Comparison of ENCODE assay signal across 35 cellular contexts in genomic region chr1:82874041-82874440, GRCh38.
A peak's percentile ranks its signal among the peaks of the same experiment; 100 is the strongest.
DNase-seq lines count a peak whose midpoint lies in the region; ATAC-seq, FAIRE-seq and TF ChIP-seq lines count a peak whose summit lies in the region.
"Had no signal": no experiment of that assay in that cellular context is flagged by ENCODE, and none has a peak within 500 bp of the region (broad histone marks: within the 10 kb centered on the region; RNA-seq: fewer than 3 reads in every experiment).

No MANE protein-coding gene starts in this region.

- no peak for TF ChIP-seq POLR2A in H1 (IDR thresholded peaks at IDR 0.05; ENCODE audit: control extremely low read depth in 1 of 2, low read depth in 2 of 2, low read length in 2 of 2)
- no peak for TF ChIP-seq POLR2A in stomach (IDR thresholded peaks at IDR 0.05)

- intact Hi-C loops in stomach (cut with DNase I; ENCODE audit: low total_unique reads): no loop called here

- H3K27me3 ChIP-seq in H1 (replicated peaks in 1 of 4; ENCODE audit: control insufficient read depth in 3 of 4, extremely low read depth in 1 of 4, insufficient read depth in 3 of 4, low read length in 3 of 4) (peaks cover 0 to 1% (median 0%) of the 10 kb centered on the region in 4 experiments; a peak in 1 of 7 replicates), trophoblast cell (ENCODE audit: insufficient read depth, low read length) (no peaks in the 10 kb centered on the region), stomach (no peaks in the 10 kb centered on the region)
- H3K27me3 ChIP-seq: BE2C; BLaER1; BLaER1 treated with 17β-estradiol and CSF1 and Interleukin-3, amounts not matched to agents 10 nM and 100 nM had no signal

- FAIRE-seq in H1 (lab: Jason Lieb, UNC): no peak
- FAIRE-seq: A204.1, A549, D721Med had no signal

- no peak for TF ChIP-seq RAD21 in H1 (IDR thresholded peaks at IDR 0.05 in 1 of 2, conservative IDR thresholded peaks at IDR 0.05 in 1 of 2; ENCODE audit: low read depth in 2 of 2, low read length in 2 of 2)

- H3K4me2 ChIP-seq in H1 (ENCODE audit: insufficient read depth in 1 of 2, low read depth in 2 of 2, low read length in 2 of 2): no peak overlapping the region
- no peak overlapping the region for H3K4me2 ChIP-seq in trophoblast cell (ENCODE audit: low read length)
- H3K4me2 ChIP-seq: A549; BLaER1; BLaER1 treated with 17β-estradiol and CSF1 and Interleukin-3, amounts not matched to agents 10 nM and 100 nM had no signal

- no peak overlapping the region for H3K27ac ChIP-seq in H1 (ENCODE audit: low read depth, low read length)
- no peak overlapping the region for H3K27ac ChIP-seq in trophoblast cell (ENCODE audit: low read depth, low read length)
- H3K27ac ChIP-seq in stomach: no peak overlapping the region
- H3K27ac ChIP-seq: 22Rv1; A549; BLaER1; BLaER1 treated with 17β-estradiol and CSF1 and Interleukin-3, amounts not matched to agents 10 nM and 100 nM; C4-2B had no signal

- H3K36me3 ChIP-seq in H1 (ENCODE audit: control insufficient read depth in 2 of 4, insufficient read depth in 4 of 4, low read length in 3 of 4) (no peaks in the 10 kb centered on the region), trophoblast cell (ENCODE audit: control insufficient read depth in 1 of 2, insufficient read depth in 2 of 2, low read length in 2 of 2) (no peaks in the 10 kb centered on the region), stomach (no peaks in the 10 kb centered on the region)
- H3K36me3 ChIP-seq: BE2C; BLaER1; BLaER1 treated with 17β-estradiol and CSF1 and Interleukin-3, amounts not matched to agents 10 nM and 100 nM had no signal

- H4K8ac ChIP-seq in H1 (ENCODE audit: extremely low read depth, insufficient read depth, low read length): no peak overlapping the region
- H4K8ac ChIP-seq in trophoblast cell (ENCODE audit: low read depth, low read length): no peak overlapping the region

- CTCF ChIA-PET in H1 (lab: Charles Lee; ENCODE audit: partially characterized antibody): no interaction called here

- H3K56ac ChIP-seq in H1 (replicated peaks; ENCODE audit: insufficient read length, low read depth, low read length): no peak overlapping the region

- no peak overlapping the region for H2BK15ac ChIP-seq in H1 (ENCODE audit: low read length)

- no peaks in the 10 kb centered on the region for H3K9me3 ChIP-seq in H1 (ENCODE audit: insufficient read depth in 2 of 2, low read depth in 1 of 2, low read length in 1 of 2)
- no peaks in the 10 kb centered on the region for H3K9me3 ChIP-seq in trophoblast cell (ENCODE audit: insufficient read depth, low read depth, low read length)
- H3K9me3 ChIP-seq in stomach: no peaks in the 10 kb centered on the region
- H3K9me3 ChIP-seq: A549, BE2C, BLaER1, Caco-2 had no signal

- TF ChIP-seq EP300 in H1 (IDR thresholded peaks at IDR 0.05; ENCODE audit: borderline replicate concordance in 1 of 2, low read depth in 2 of 2, low read length in 2 of 2) (no peak), stomach (IDR thresholded peaks at IDR 0.05) (no peak)

- H2AFZ ChIP-seq in H1 (ENCODE audit: low read length): peak overlapping the region; percentile 77
- no peak overlapping the region for H2AFZ ChIP-seq in trophoblast cell (ENCODE audit: insufficient read depth, low read length, poor library complexity)

- TF ChIP-seq CTCF in LNCaP clone FGC (IDR thresholded peaks at IDR 0.05; ENCODE audit: control insufficient read depth, extremely low read depth, insufficient read depth) (no peak), H1 (IDR thresholded peaks at IDR 0.05; ENCODE audit: control extremely low read depth in 1 of 3, insufficient read depth in 1 of 3, low read depth in 1 of 3, low read length in 3 of 3) (no peak), epithelial cell of esophagus (IDR thresholded peaks at IDR 0.05; ENCODE audit: insufficient read depth, low read depth, low read length, missing control alignments) (no peak), stomach (IDR thresholded peaks at IDR 0.05) (no peak)

- H4K91ac ChIP-seq in H1 (replicated peaks; ENCODE audit: insufficient read length, low read length): no peak overlapping the region
- H4K91ac ChIP-seq in trophoblast cell (ENCODE audit: low read depth, low read length): no peak overlapping the region

- POLR2A ChIA-PET in H1 (lab: Charles Lee; ENCODE audit: partially characterized antibody): no interaction called here

- no peak overlapping the region for H3K23ac ChIP-seq in H1 (ENCODE audit: insufficient read length)
- H3K23ac ChIP-seq in trophoblast cell (ENCODE audit: low read length): no peak overlapping the region

- no peak overlapping the region for H2BK5ac ChIP-seq in H1 (ENCODE audit: low read depth, low read length)
- H2BK5ac ChIP-seq in trophoblast cell (ENCODE audit: low read depth, low read length, poor library complexity): no peak overlapping the region

- H3K79me1 ChIP-seq in H1 (ENCODE audit: low read depth, low read length): no peaks in the 10 kb centered on the region
- H3K79me1 ChIP-seq in trophoblast cell (ENCODE audit: low read length): no peaks in the 10 kb centered on the region

- H2BK12ac ChIP-seq in H1 (ENCODE audit: low read depth, low read length) (no peak overlapping the region), trophoblast cell (ENCODE audit: low read length) (no peak overlapping the region)

- no peak overlapping the region for H4K5ac ChIP-seq in H1 (ENCODE audit: insufficient read length, low read depth, low read length)

- H3K14ac ChIP-seq in H1 (ENCODE audit: insufficient read length) (no peak overlapping the region), trophoblast cell (ENCODE audit: low read length) (no peak overlapping the region)

- H3K4me3 ChIP-seq in LNCaP clone FGC (ENCODE audit: low read depth, low read length): no peak overlapping the region
- H3K4me3 ChIP-seq in H1 (ENCODE audit: extremely low read depth in 1 of 4, insufficient read depth in 2 of 4, low read depth in 3 of 4, low read length in 4 of 4): no peak overlapping the region
- H3K4me3 ChIP-seq in epithelial cell of esophagus (ENCODE audit: low read length): no peak overlapping the region
- no peak overlapping the region for H3K4me3 ChIP-seq in trophoblast cell (ENCODE audit: low read depth, low read length)
- H3K4me3 ChIP-seq in stomach: no peak overlapping the region
- H3K4me3 ChIP-seq: A549; BLaER1; BLaER1 treated with 17β-estradiol and CSF1 and Interleukin-3, amounts not matched to agents 10 nM and 100 nM had no signal

- H4K12ac ChIP-seq in trophoblast cell (ENCODE audit: low read depth, low read length): no peak overlapping the region

- no peaks in the 10 kb centered on the region for H3K23me2 ChIP-seq in H1 (ENCODE audit: low read depth, low read length)

- no peak overlapping the region for H3K4ac ChIP-seq in H1 (replicated peaks; ENCODE audit: insufficient read length, low read depth, low read length)
- H3K4ac ChIP-seq in trophoblast cell (ENCODE audit: low read depth, low read length): no peak overlapping the region

- ATAC-seq in GM18870 (IDR thresholded peaks at IDR 0.05; ENCODE audit: unreplicated experiment) (no peak), HG02642 (IDR thresholded peaks at IDR 0.05; ENCODE audit: poor library complexity, unreplicated experiment) (no peak)
- ATAC-seq: A549; CD8-positive, alpha-beta T cell had no signal

- H2BK120ac ChIP-seq in H1 (replicated peaks; ENCODE audit: low read depth, low read length): no peak overlapping the region
- H2BK120ac ChIP-seq in trophoblast cell (ENCODE audit: insufficient read depth, low read length, poor library complexity): no peak overlapping the region

- H2AK5ac ChIP-seq in H1 (ENCODE audit: low read depth, low read length): no peak overlapping the region
- H2AK5ac ChIP-seq in trophoblast cell (ENCODE audit: low read length): no peak overlapping the region

- no peaks in the 10 kb centered on the region for H3K79me2 ChIP-seq in H1 (ENCODE audit: control insufficient read depth in 1 of 2, insufficient read depth in 2 of 2, low read length in 2 of 2)
- no peaks in the 10 kb centered on the region for H3K79me2 ChIP-seq in trophoblast cell (ENCODE audit: control insufficient read depth, insufficient read depth, low read length, poor library complexity)

- H3K9ac ChIP-seq in H1 (replicated peaks in 1 of 4; ENCODE audit: extremely low read depth in 1 of 4, low read depth in 3 of 4, low read length in 3 of 4): no peak overlapping the region
- no peak overlapping the region for H3K9ac ChIP-seq in trophoblast cell (ENCODE audit: low read length)
- H3K9ac ChIP-seq: BLaER1; BLaER1 treated with 17β-estradiol and CSF1 and Interleukin-3, amounts not matched to agents 10 nM and 100 nM had no signal

- no peak overlapping the region for H2BK20ac ChIP-seq in H1 (ENCODE audit: low read length)

- no peaks in the 10 kb centered on the region for H4K20me1 ChIP-seq in H1 (replicated peaks in 1 of 2; ENCODE audit: control insufficient read depth in 1 of 2, insufficient read depth in 2 of 2, low read length in 2 of 2)
- H4K20me1 ChIP-seq: BLaER1; BLaER1 treated with 17β-estradiol and CSF1 and Interleukin-3, amounts not matched to agents 10 nM and 100 nM had no signal

- H3K18ac ChIP-seq in H1 (ENCODE audit: extremely low read depth, low read length) (no peak overlapping the region), trophoblast cell (ENCODE audit: low read length) (no peak overlapping the region)

- H3K4me1 ChIP-seq in H1 (replicated peaks in 1 of 4; ENCODE audit: control insufficient read depth in 3 of 4, insufficient read depth in 4 of 4, low read length in 3 of 4): no peaks in the 10 kb centered on the region
- H3K4me1 ChIP-seq in trophoblast cell (ENCODE audit: control insufficient read depth in 1 of 2, insufficient read depth in 2 of 2, low read length in 2 of 2): no peaks in the 10 kb centered on the region
- no peaks in the 10 kb centered on the region for H3K4me1 ChIP-seq in stomach
- H3K4me1 ChIP-seq: A549; BE2C; BLaER1; BLaER1 treated with 17β-estradiol and CSF1 and Interleukin-3, amounts not matched to agents 10 nM and 100 nM; Caco-2 had no signal

- DNase-seq in LNCaP clone FGC (ENCODE audit: low read depth) (peak; percentile 53), H1 (ENCODE audit: low read depth in 1 of 2, low spot score in 2 of 2) (no peak), epithelial cell of esophagus (ENCODE audit: low read depth) (peak; percentile 9), trophoblast cell (peak; percentile 7 to 64), stomach (no peak)
- DNase-seq in central memory CD4-positive, alpha-beta T cell: no peak
- DNase-seq: 8988T; ACHN; AML-193; BE2C; C1 segment of cervical spinal cord; Caco-2; Calu3; CD4-positive, alpha-beta memory T cell; CD4-positive, alpha-beta T cell; CD4-positive, CD25-positive, alpha-beta regulatory T cell; CD8-positive, alpha-beta memory T cell; CD8-positive, alpha-beta T cell; COR-L47; DMS 273 treated with DMSO at 0.1 percent for 48 hours; DMS153; DMS53; DMS79; DMS79 treated with DMSO at 0.1 percent for 48 hours; DND-41; EL had no signal

TF ChIP-seq in H1, 55 proteins besides CTCF, POLR2A, EP300 and RAD21 (continues in another document):
- TF ChIP-seq KDM4A (IDR thresholded peaks at IDR 0.05; ENCODE audit: low read depth, low read length, severe bottlenecking) (no peak), ZNF274 (IDR thresholded peaks at IDR 0.05; ENCODE audit: borderline replicate concordance, extremely low read depth, low read length) (no peak), KDM5A (IDR thresholded peaks at IDR 0.05; ENCODE audit: low read length) (no peak), PHF8 (conservative IDR thresholded peaks at IDR 0.05; ENCODE audit: low read depth, low read length) (no peak), CEBPB (IDR thresholded peaks at IDR 0.05; ENCODE audit: low read depth, low read length) (no peak), TBP (IDR thresholded peaks at IDR 0.05; ENCODE audit: low read depth, low read length) (no peak)

Comparison
In these comparisons a context has a peak if more than half of its experiments do, and no peak if none do; other contexts are left out.
1. DNase-seq: peak in LNCaP clone FGC (single experiment), epithelial cell of esophagus (single experiment) and trophoblast cell (2 of 2); none in H1 (0 of 2), central memory CD4-positive, alpha-beta T cell (single experiment) and stomach (single experiment).